Comparison of ENCODE assay signal across 8 cellular contexts in the genomic region with DNA sequence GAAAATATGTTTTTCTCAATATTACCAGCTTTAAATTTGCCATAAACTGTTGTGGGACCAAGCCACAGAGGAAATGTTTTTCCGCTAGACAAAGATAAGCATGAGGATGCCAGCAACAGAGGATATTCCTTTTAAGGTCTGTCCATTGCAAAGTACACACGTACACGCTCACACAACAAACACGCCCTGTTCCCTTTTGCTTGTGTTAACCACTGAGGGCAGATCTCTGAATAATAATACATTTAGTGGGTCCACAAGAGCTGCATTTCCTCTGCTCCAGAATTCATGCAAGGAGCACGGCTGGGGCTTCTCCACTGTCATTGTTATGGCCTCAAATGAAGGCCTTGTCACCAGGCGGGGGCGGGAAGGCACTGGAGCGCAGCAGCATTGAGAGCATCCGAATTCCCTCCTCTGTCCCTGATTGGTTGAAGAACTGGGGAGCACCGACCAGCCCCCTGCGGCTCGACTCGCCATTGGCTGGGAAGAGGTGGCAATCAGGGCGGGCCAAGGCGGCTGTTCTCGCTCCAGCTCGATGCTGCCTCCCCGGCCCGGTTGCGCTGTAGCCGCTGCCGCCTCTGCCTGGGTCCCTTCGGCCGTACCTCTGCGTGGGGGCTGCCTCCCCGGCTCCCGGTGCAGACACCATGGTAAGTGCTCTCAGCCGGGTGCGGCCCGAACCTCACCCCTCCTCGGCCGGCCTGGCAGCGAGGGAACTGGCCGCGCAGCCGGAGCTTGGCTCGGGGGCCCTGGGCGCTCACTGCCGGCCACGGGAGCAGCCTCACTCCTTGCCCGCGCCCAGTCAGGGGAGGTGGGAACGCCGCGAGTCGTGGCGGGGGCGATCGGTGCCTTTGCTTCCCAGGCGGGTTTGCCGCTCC. TPM values are rescaled to one million over a fixed set of nuclear protein-coding genes. Genes with fewer than 3 reads are reported as not detected.
DNase-seq lines count a peak whose midpoint lies in the region; ATAC-seq and TF ChIP-seq lines count a peak whose summit lies in the region.

Gene GUCY1B1 (plus strand): TSS at position 522 of the 872 bp plus-strand sequence. CDS start 120 bp downstream, at position 642.

- H3K36me3 ChIP-seq in effector memory CD4-positive, alpha-beta T cell (ENCODE audit: control insufficient read depth, insufficient read depth, low read length), result no peaks in the 10 kb centered on the region
- no peaks in the 10 kb centered on the region for H3K36me3 ChIP-seq in lower lobe of right lung

- no peak within 1 kb of the TSS for H3K4me3 ChIP-seq in effector memory CD4-positive, alpha-beta T cell (ENCODE audit: insufficient read depth, low read depth, low read length, poor library complexity, severe bottlenecking)
- H3K4me3 ChIP-seq in lower lobe of right lung, result peak within 1 kb of the TSS; percentile 78

- intact Hi-C loops in lower lobe of right lung (cut with DNase I), result no loop called here

- no peak within 1 kb of the TSS for H3K27ac ChIP-seq in effector memory CD4-positive, alpha-beta T cell (ENCODE audit: insufficient read depth, low read length, poor library complexity, severe bottlenecking)
- peak within 1 kb of the TSS; percentile 88 for H3K27ac ChIP-seq in lower lobe of right lung

- H3K4me1 ChIP-seq in effector memory CD4-positive, alpha-beta T cell (ENCODE audit: control insufficient read depth, insufficient read depth, low read length, poor library complexity, severe bottlenecking), result peaks cover 8% of the 10 kb centered on the region
- H3K4me1 ChIP-seq in lower lobe of right lung, result peaks cover 10% of the 10 kb centered on the region

- peak; percentile 46 for TF ChIP-seq POLR2A in GM15510 (IDR thresholded peaks at IDR 0.05; ENCODE audit: borderline replicate concordance, extremely low read depth, insufficient read length)

- H3K9me3 ChIP-seq in effector memory CD4-positive, alpha-beta T cell (ENCODE audit: control insufficient read depth, low read length), result no peaks in the 10 kb centered on the region
- H3K9me3 ChIP-seq in lower lobe of right lung, result no peaks in the 10 kb centered on the region

- DNase-seq in NCI-H2196 treated with DMSO at 0.1 percent for 48 hours (lab: John Stamatoyannopoulos, UW; ENCODE audit: unreplicated experiment) (peak; percentile 80), lower lobe of right lung (peak; percentile 94), NCI-H1694 treated with DMSO at 0.1 percent for 48 hours (lab: John Stamatoyannopoulos, UW) (no peak)
- peak; percentile 80 for DNase-seq in activated CD8-positive, alpha-beta memory T cell treated with anti-CD3 and anti-CD28 coated beads for 24 hours
- DNase-seq in effector memory CD4-positive, alpha-beta T cell, result peak in 2 of 3 donors; percentile 3 to 15
- peak; percentile 25 to 65 (median 33) for DNase-seq in stimulated activated CD4-positive, alpha-beta T cell treated with anti-CD3 and anti-CD28 coated beads, TNF-alpha, amount 100 ng/mL, for 24 hours (ENCODE audit: low read depth in 3 of 3)

- ATAC-seq in HG02623 (IDR thresholded peaks at IDR 0.05; ENCODE audit: unreplicated experiment) (peak; percentile 92), lower lobe of right lung (peak; percentile 99)

- TF ChIP-seq CTCF in lower lobe of right lung (IDR thresholded peaks at IDR 0.05), result peak; percentile 60

- peaks cover 6% of the 10 kb centered on the region for H3K27me3 ChIP-seq in effector memory CD4-positive, alpha-beta T cell (replicated peaks; ENCODE audit: control insufficient read depth, insufficient read depth, low read length, poor library complexity, severe bottlenecking)
- H3K27me3 ChIP-seq in lower lobe of right lung (ENCODE audit: low read depth), result peaks cover 10% of the 10 kb centered on the region

RNA-seq across cellular contexts. Expression of gene GUCY1B1, which starts in this region (rescaled TPM):
- 18.1 TPM for total RNA-seq in lower lobe of right lung
